8 cellular contexts compared by ENCODE assay signal in genomic region chr12:66302827-66303169, GRCh38. TPM values are rescaled to one million over a fixed set of nuclear protein-coding genes. Genes with fewer than 3 reads are reported as not detected.
DNase-seq lines count a peak whose midpoint lies in the region; ATAC-seq and TF ChIP-seq lines count a peak whose summit lies in the region.

No MANE protein-coding gene starts in this region.

- TF ChIP-seq CTCF in AG04449 (IDR thresholded peaks at IDR 0.05; ENCODE audit: insufficient read depth, low read length, missing control alignments) = no peak

- H3K27ac Mint-ChIP-seq in naive B cell = peak overlapping the region; percentile 93 to 98 (median 96)

- CTCF ChIA-PET in AG04449 (lab: Yijun Ruan, JAX) = interaction anchor here (1.0 to 1.3 kb wide), 4 partner anchors 10 to 106 kb away, joined by 3 to 7 read pairs (median 4); no protein-coding TSS in a partner anchor

- no peaks in the 10 kb centered on the region for H3K9me3 Mint-ChIP-seq in naive B cell

- H3K27me3 Mint-ChIP-seq in naive B cell = no peaks in the 10 kb centered on the region

- H3K4me1 Mint-ChIP-seq in naive B cell = peaks cover 32 to 40% (median 38%) of the 10 kb centered on the region in 3 donors

- DNase-seq in AG04449 (ENCODE audit: low read depth, low spot score) = no peak
- DNase-seq in Jurkat, Clone E6-1 (ENCODE audit: low read depth, low spot score) = no peak
- DNase-seq in naive B cell = no peak
- no peak for DNase-seq in NCI-H2196 treated with DMSO at 0.1 percent for 48 hours (lab: John Stamatoyannopoulos, UW; ENCODE audit: unreplicated experiment)
- no peak for DNase-seq in stimulated activated naive CD4-positive, alpha-beta T cell (lab: John Stamatoyannopoulos, UW)
- no peak for DNase-seq in NCI-H1048 (lab: John Stamatoyannopoulos, UW)
- no peak for DNase-seq in HPDE6-E6E7 (ENCODE audit: extremely low spot score)

- peaks cover 0 to 5% of the 10 kb centered on the region in 2 donors for H3K36me3 Mint-ChIP-seq in naive B cell

- ATAC-seq in naive B cell (ENCODE audit: low read depth in 2 of 2) = no peak

- peak overlapping the region; percentile 90 for H3K4me3 ChIP-seq in AG04449 (ENCODE audit: low read depth, low read length)
- peak overlapping the region; percentile 87 for H3K4me3 ChIP-seq in Jurkat, Clone E6-1 (ENCODE audit: low read length)

- POLR2A ChIA-PET in AG04449 (lab: Yijun Ruan, JAX) = interaction anchor here (1.0 kb wide), 1 partner anchor 133 kb away, joined by 4 read pairs; the partner anchor contains the start of gene TMBIM4

- H3K4me3 Mint-ChIP-seq in naive B cell = peak overlapping the region; percentile 97 to 100 (median 98)

- peak overlapping the region; percentile 57 for H3K27ac ChIP-seq in cingulate gyrus (ENCODE audit: low read depth, low read length)

RNA-seq across cellular contexts. Expression of gene HELB, which starts 0.5 kb away (rescaled TPM):
- polyA plus RNA-seq in Jurkat, Clone E6-1 (2012; ENCODE audit: insufficient read depth, insufficient read length) = 1.8 TPM
- 1 to 10 TPM in 5 of 6 donors, under 1 TPM in 1; 0.06 to 6.4 (median 4.9) TPM for polyA plus RNA-seq in naive B cell (ENCODE audit: low read depth in 6 of 6)
